ENCODE assay signal across 30 cellular contexts in the genomic region with DNA sequence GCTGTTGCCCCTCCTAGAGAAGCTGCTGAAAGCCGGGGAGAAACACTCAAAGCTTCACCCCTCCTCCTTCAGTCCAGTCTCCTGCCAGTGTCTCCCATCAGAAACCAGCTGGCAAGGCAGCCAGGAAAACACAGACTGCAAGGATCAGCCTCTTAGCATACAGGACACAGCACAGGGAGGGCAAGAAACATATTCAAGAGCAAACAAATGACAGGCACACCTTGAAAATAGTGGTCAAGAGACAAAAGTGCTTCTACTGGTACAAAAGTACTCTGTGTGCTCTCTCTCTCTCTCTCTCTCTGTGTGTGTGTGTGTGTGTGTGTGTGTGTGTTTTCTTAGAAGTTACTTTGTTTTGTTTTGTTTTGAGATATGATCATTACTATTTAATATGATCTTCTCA.
"Had no signal": no experiment of that assay in that cellular context is flagged by ENCODE, and none has a peak within 500 bp of the region (broad histone marks: within the 10 kb centered on the region; RNA-seq: fewer than 3 reads in every experiment).

No MANE protein-coding gene starts in this region.

- H3K27me3 ChIP-seq: breast epithelium, esophagus muscularis mucosa, foreskin keratinocyte, ovary had no signal

- H3K36me3 ChIP-seq: breast epithelium, esophagus muscularis mucosa, heart left ventricle, left ventricle myocardium inferior, ovary had no signal

- H3K27ac ChIP-seq: breast epithelium, esophagus muscularis mucosa, foreskin keratinocyte, heart left ventricle, left ventricle myocardium inferior, ovary, skin epidermis had no signal

- H3K27me3 Mint-ChIP-seq: dendritic cell treated with granulocyte-macrophage colony-stimulating factor and Interleukin-4, amounts not matched to agents 40 ng/mL and 50 ng/mL, for 4 days; progenitor cell of endocrine pancreas; type B pancreatic cell had no signal

- H3K27ac Mint-ChIP-seq: activated CD4-positive, alpha-beta memory T cell treated with anti-CD3 and anti-CD28 coated beads, Interleukin-2, amount 10 ng/mL, durations not matched to agents 7 days and 5 days; activated CD4-positive, alpha-beta T cell treated with anti-CD3 and anti-CD28 coated beads, Interleukin-2, amount 10 ng/mL, durations not matched to agents 24 days and 14 days; activated naive CD4-positive, alpha-beta T cell treated with anti-CD3 and anti-CD28 coated beads, Interleukin-2, amount 10 ng/mL, durations not matched to agents 7 days and 5 days; activated naive CD8-positive, alpha-beta T cell treated with anti-CD3 and anti-CD28 coated beads, Interleukin-2, amount 10 ng/mL, durations not matched to agents 7 days and 5 days; activated T-cell treated with anti-CD3 and anti-CD28 coated beads, Interleukin-2, amount 50 U/mL, for 24 hours; dendritic cell treated with granulocyte-macrophage colony-stimulating factor and Interleukin-4, amounts not matched to agents 40 ng/mL and 50 ng/mL, for 4 days; endodermal cell; nephron progenitor cell; progenitor cell of endocrine pancreas; stimulated activated effector memory CD8-positive, alpha-beta T cell treated with anti-CD3 and anti-CD28 coated beads, Interleukin-12 subunit alpha, Interleukin-12 subunit beta, amount 100 ng/mL, for 72 hours; stimulated activated naive CD8-positive, alpha-beta T cell treated with anti-CD3 and anti-CD28 coated beads, Interleukin-15, amount 100 ng/mL, for 72 hours; T-helper 1 cell treated with Interleukin-12 subunit alpha and Interleukin-12 subunit beta and Interleukin-4 antibody, amounts not matched to agents 30 μg/mL and 1 μg/mL, for 36 hours; type B pancreatic cell had no signal

- H3K9me3 Mint-ChIP-seq: activated CD4-positive, alpha-beta memory T cell treated with anti-CD3 and anti-CD28 coated beads, Interleukin-2, amount 10 ng/mL, durations not matched to agents 7 days and 5 days; activated CD4-positive, alpha-beta T cell treated with anti-CD3 and anti-CD28 coated beads, Interleukin-2, amount 10 ng/mL, durations not matched to agents 24 days and 14 days; activated naive CD4-positive, alpha-beta T cell treated with anti-CD3 and anti-CD28 coated beads, Interleukin-2, amount 10 ng/mL, durations not matched to agents 7 days and 5 days; activated naive CD8-positive, alpha-beta T cell treated with anti-CD3 and anti-CD28 coated beads, Interleukin-2, amount 10 ng/mL, durations not matched to agents 7 days and 5 days; activated T-cell treated with anti-CD3 and anti-CD28 coated beads, Interleukin-2, amount 50 U/mL, for 24 hours; dendritic cell treated with granulocyte-macrophage colony-stimulating factor and Interleukin-4, amounts not matched to agents 40 ng/mL and 50 ng/mL, for 4 days; endodermal cell; nephron progenitor cell; stimulated activated effector memory CD8-positive, alpha-beta T cell treated with anti-CD3 and anti-CD28 coated beads, Interleukin-12 subunit alpha, Interleukin-12 subunit beta, amount 100 ng/mL, for 72 hours; stimulated activated naive CD8-positive, alpha-beta T cell treated with anti-CD3 and anti-CD28 coated beads, Interleukin-15, amount 100 ng/mL, for 72 hours; T-helper 1 cell treated with Interleukin-12 subunit alpha and Interleukin-12 subunit beta and Interleukin-4 antibody, amounts not matched to agents 30 μg/mL and 1 μg/mL, for 36 hours; type B pancreatic cell had no signal

- H3K4me1 ChIP-seq: breast epithelium, esophagus muscularis mucosa, foreskin keratinocyte, heart left ventricle, left ventricle myocardium inferior had no signal

- H3K4me3 ChIP-seq: breast epithelium, esophagus muscularis mucosa, heart left ventricle, left ventricle myocardium inferior, ovary, skin epidermis had no signal

- H3K4me3 Mint-ChIP-seq: activated CD4-positive, alpha-beta memory T cell treated with anti-CD3 and anti-CD28 coated beads, Interleukin-2, amount 10 ng/mL, durations not matched to agents 7 days and 5 days; activated CD4-positive, alpha-beta T cell treated with anti-CD3 and anti-CD28 coated beads, Interleukin-2, amount 10 ng/mL, durations not matched to agents 24 days and 14 days; activated naive CD4-positive, alpha-beta T cell treated with anti-CD3 and anti-CD28 coated beads, Interleukin-2, amount 10 ng/mL, durations not matched to agents 7 days and 5 days; activated naive CD8-positive, alpha-beta T cell treated with anti-CD3 and anti-CD28 coated beads, Interleukin-2, amount 10 ng/mL, durations not matched to agents 7 days and 5 days; activated T-cell treated with anti-CD3 and anti-CD28 coated beads, Interleukin-2, amount 50 U/mL, for 24 hours; dendritic cell treated with granulocyte-macrophage colony-stimulating factor and Interleukin-4, amounts not matched to agents 40 ng/mL and 50 ng/mL, for 4 days; endodermal cell; nephron progenitor cell; stimulated activated effector memory CD8-positive, alpha-beta T cell treated with anti-CD3 and anti-CD28 coated beads, Interleukin-12 subunit alpha, Interleukin-12 subunit beta, amount 100 ng/mL, for 72 hours; stimulated activated naive CD8-positive, alpha-beta T cell treated with anti-CD3 and anti-CD28 coated beads, Interleukin-15, amount 100 ng/mL, for 72 hours; T-helper 1 cell treated with Interleukin-12 subunit alpha and Interleukin-12 subunit beta and Interleukin-4 antibody, amounts not matched to agents 30 μg/mL and 1 μg/mL, for 36 hours; type B pancreatic cell had no signal

- H3K4me1 Mint-ChIP-seq: activated CD4-positive, alpha-beta memory T cell treated with anti-CD3 and anti-CD28 coated beads, Interleukin-2, amount 10 ng/mL, durations not matched to agents 7 days and 5 days; activated CD4-positive, alpha-beta T cell treated with anti-CD3 and anti-CD28 coated beads, Interleukin-2, amount 10 ng/mL, durations not matched to agents 24 days and 14 days; activated naive CD4-positive, alpha-beta T cell treated with anti-CD3 and anti-CD28 coated beads, Interleukin-2, amount 10 ng/mL, durations not matched to agents 7 days and 5 days; activated naive CD8-positive, alpha-beta T cell treated with anti-CD3 and anti-CD28 coated beads, Interleukin-2, amount 10 ng/mL, durations not matched to agents 7 days and 5 days; stimulated activated effector memory CD8-positive, alpha-beta T cell treated with anti-CD3 and anti-CD28 coated beads, Interleukin-12 subunit alpha, Interleukin-12 subunit beta, amount 100 ng/mL, for 72 hours; stimulated activated naive CD8-positive, alpha-beta T cell treated with anti-CD3 and anti-CD28 coated beads, Interleukin-15, amount 100 ng/mL, for 72 hours had no signal

- H3K36me3 Mint-ChIP-seq: activated naive CD4-positive, alpha-beta T cell treated with anti-CD3 and anti-CD28 coated beads, Interleukin-2, amount 10 ng/mL, durations not matched to agents 7 days and 5 days; activated naive CD8-positive, alpha-beta T cell treated with anti-CD3 and anti-CD28 coated beads, Interleukin-2, amount 10 ng/mL, durations not matched to agents 7 days and 5 days; stimulated activated effector memory CD8-positive, alpha-beta T cell treated with anti-CD3 and anti-CD28 coated beads, Interleukin-12 subunit alpha, Interleukin-12 subunit beta, amount 100 ng/mL, for 72 hours; type B pancreatic cell had no signal

- H3K9me3 ChIP-seq: breast epithelium, esophagus muscularis mucosa, heart left ventricle, left ventricle myocardium inferior, ovary had no signal

- ATAC-seq: foreskin keratinocyte; heart left ventricle; sciatic nerve; stimulated activated effector memory CD8-positive, alpha-beta T cell treated with anti-CD3 and anti-CD28 coated beads, Interleukin-12 subunit alpha, Interleukin-12 subunit beta, amount 100 ng/mL, for 72 hours; stimulated activated naive CD8-positive, alpha-beta T cell treated with anti-CD3 and anti-CD28 coated beads, Interleukin-15, amount 100 ng/mL, for 72 hours had no signal

- DNase-seq: activated CD4-positive, alpha-beta memory T cell treated with anti-CD3 and anti-CD28 coated beads, Interleukin-2, amount 10 ng/mL, durations not matched to agents 7 days and 5 days; activated CD4-positive, alpha-beta T cell treated with anti-CD3 and anti-CD28 coated beads, Interleukin-2, amount 10 ng/mL, durations not matched to agents 24 days and 14 days; activated CD4-positive, CD25-positive, alpha-beta regulatory T cell treated with anti-CD3 and anti-CD28 coated beads, Interleukin-2, amount 50 U/mL, for 72 hours; activated CD8-positive, alpha-beta memory T cell treated with anti-CD3 and anti-CD28 coated beads, Interleukin-2, amount 50 U/mL, for 48 hours; activated gamma-delta T cell; activated naive CD4-positive, alpha-beta T cell treated with anti-CD3 and anti-CD28 coated beads, Interleukin-2, amount 10 ng/mL, durations not matched to agents 7 days and 5 days; activated naive CD8-positive, alpha-beta T cell treated with anti-CD3 and anti-CD28 coated beads, Interleukin-2, amount 10 ng/mL, durations not matched to agents 7 days and 5 days; activated T-cell treated with anti-CD3 and anti-CD28 coated beads, Interleukin-2, amount 50 U/mL, for 24 hours; central memory CD4-positive, alpha-beta T cell; endodermal cell; foreskin keratinocyte; heart left ventricle; kidney glomerular epithelial cell; left ventricle myocardium inferior; nephron progenitor cell; ovary; retina; stimulated activated CD4-positive, alpha-beta T cell treated with anti-CD3 and anti-CD28 coated beads, Interleukin-4, amount 100 ng/mL, for 24 hours; stimulated activated naive CD8-positive, alpha-beta T cell treated with anti-CD3 and anti-CD28 coated beads, Interleukin-15, amount 100 ng/mL, for 72 hours; substantia nigra; T1000 had no signal
